Comparison of ENCODE assay signal across 8 cellular contexts in genomic region chrX:110412971-110413726, GRCh38. TPM values are rescaled to one million over a fixed set of nuclear protein-coding genes. Genes with fewer than 3 reads are reported as not detected.
DNase-seq lines count a peak whose midpoint lies in the region; ATAC-seq and TF ChIP-seq lines count a peak whose summit lies in the region.

No MANE protein-coding gene starts in this region.

- H3K36me3 ChIP-seq in Caco-2 (ENCODE audit: control insufficient read depth, insufficient read depth, low read length) (no peaks in the 10 kb centered on the region), IMR-90 (ENCODE audit: control insufficient read depth, insufficient read depth, low read length) (no peaks in the 10 kb centered on the region), PC-9 (ENCODE audit: low read depth) (no peaks in the 10 kb centered on the region), neuronal stem cell (replicated peaks in 1 of 2; ENCODE audit: control insufficient read depth in 2 of 2, insufficient read depth in 2 of 2, low read length in 2 of 2) (no peaks in the 10 kb centered on the region)

- H3K36me3 Mint-ChIP-seq in Caco-2 (ENCODE audit: insufficient read depth, unreplicated experiment): peaks cover 5% of the 10 kb centered on the region
- no peaks in the 10 kb centered on the region for H3K36me3 Mint-ChIP-seq in activated T-cell treated with anti-CD3 and anti-CD28 coated beads, Interleukin-2, amount 50 U/mL, for 72 hours (ENCODE audit: insufficient read depth in 2 of 2)

- H3K14ac ChIP-seq in IMR-90 (replicated peaks; ENCODE audit: low read depth, low read length) (no peak overlapping the region), neuronal stem cell (ENCODE audit: low read length) (no peak overlapping the region)

- TF ChIP-seq CTCF in Caco-2 (IDR thresholded peaks at IDR 0.05; ENCODE audit: insufficient read depth in 1 of 2, low read depth in 1 of 2, low read length in 1 of 2, severe bottlenecking in 1 of 2, unreplicated experiment in 1 of 2) (peak; percentile 69 to 81), IMR-90 (conservative IDR thresholded peaks at IDR 0.05; ENCODE audit: low read depth, low read length) (peak; percentile 80), PC-9 (conservative IDR thresholded peaks at IDR 0.05) (peak; percentile 94), fibroblast of the aortic adventitia (IDR thresholded peaks at IDR 0.05; ENCODE audit: insufficient read depth, low read length) (peak; percentile 88)

- H3K9ac ChIP-seq in IMR-90 (ENCODE audit: low read depth, low read length) (no peak overlapping the region), neuronal stem cell (ENCODE audit: low read depth, low read length, poor library complexity) (no peak overlapping the region)

- H3K27me3 Mint-ChIP-seq in Caco-2 (ENCODE audit: insufficient read depth, unreplicated experiment): no peaks in the 10 kb centered on the region
- H3K27me3 Mint-ChIP-seq in activated T-cell treated with anti-CD3 and anti-CD28 coated beads, Interleukin-2, amount 50 U/mL, for 72 hours (ENCODE audit: low read depth): peaks cover 72% of the 10 kb centered on the region

- H3K27me3 ChIP-seq in Caco-2 (replicated peaks; ENCODE audit: control insufficient read depth, insufficient read depth, low read length) (no peaks in the 10 kb centered on the region), IMR-90 (ENCODE audit: control insufficient read depth, insufficient read depth, low read length) (peaks cover 4% of the 10 kb centered on the region; the same call in 1 of the 2 replicates), PC-9 (ENCODE audit: insufficient read depth, low read depth) (no peaks in the 10 kb centered on the region), neuronal stem cell (ENCODE audit: control insufficient read depth in 3 of 3, insufficient read depth in 3 of 3, low read depth in 1 of 3, low read length in 3 of 3) (peaks cover 0 to 20% (median 0%) of the 10 kb centered on the region in 3 experiments)

- H4K20me1 ChIP-seq in IMR-90 (ENCODE audit: insufficient read depth, low read length): no peaks in the 10 kb centered on the region
- H4K20me1 ChIP-seq in PC-9 (ENCODE audit: insufficient read depth): no peaks in the 10 kb centered on the region

- no peak overlapping the region for H3K27ac ChIP-seq in IMR-90 (ENCODE audit: insufficient read depth, low read length)
- H3K27ac ChIP-seq in PC-9: no peak overlapping the region
- H3K27ac ChIP-seq in neuronal stem cell (replicated peaks; ENCODE audit: low read length): no peak overlapping the region
- H3K27ac ChIP-seq in substantia nigra (ENCODE audit: low read depth, low read length, poor library complexity, severe bottlenecking): no peak overlapping the region

- no peak overlapping the region for H3K18ac ChIP-seq in IMR-90 (ENCODE audit: low read depth, low read length)
- no peak overlapping the region for H3K18ac ChIP-seq in neuronal stem cell (ENCODE audit: low read length)

- H2BK120ac ChIP-seq in IMR-90 (ENCODE audit: low read depth, low read length) (0 out of 2 replicates have a peak overlapping the region, but pooled peaks have one; percentile 35), neuronal stem cell (ENCODE audit: low read depth, low read length) (no peak overlapping the region)

- no peaks in the 10 kb centered on the region for H3K9me3 Mint-ChIP-seq in Caco-2 (ENCODE audit: unreplicated experiment)
- no peaks in the 10 kb centered on the region for H3K9me3 Mint-ChIP-seq in activated T-cell treated with anti-CD3 and anti-CD28 coated beads, Interleukin-2, amount 50 U/mL, for 72 hours

- H3K4ac ChIP-seq in IMR-90 (ENCODE audit: low read depth, low read length) (no peak overlapping the region), neuronal stem cell (ENCODE audit: low read length) (no peak overlapping the region)

- BruUV-seq in Caco-2 (replicated peaks; lab: Mats Ljungman, UMichigan) (no TSS peak), IMR-90 (replicated peaks; lab: Mats Ljungman, UMichigan) (no TSS peak), PC-9 (replicated peaks; lab: Mats Ljungman, UMichigan) (no TSS peak)

- H3F3A ChIP-seq in PC-9 (ENCODE audit: insufficient read depth, low read depth): peaks cover 9% of the 10 kb centered on the region

- H3K56ac ChIP-seq in IMR-90 (ENCODE audit: extremely low read depth, insufficient read depth, low read length): no peak overlapping the region

- H2AFZ ChIP-seq in IMR-90 (replicated peaks; ENCODE audit: low read length, poor library complexity) (peak overlapping the region; percentile 87), PC-9 (no peak overlapping the region), neuronal stem cell (ENCODE audit: low read length) (peak overlapping the region; percentile 65)

- no peaks in the 10 kb centered on the region for H3K4me1 ChIP-seq in Caco-2
- peaks cover 16% of the 10 kb centered on the region for H3K4me1 ChIP-seq in IMR-90 (ENCODE audit: control insufficient read depth, insufficient read depth, low read length)
- peaks cover 20% of the 10 kb centered on the region for H3K4me1 ChIP-seq in PC-9 (replicated peaks; ENCODE audit: insufficient read depth)
- H3K4me1 ChIP-seq in neuronal stem cell (ENCODE audit: control insufficient read depth in 2 of 2, insufficient read depth in 1 of 2, low read depth in 1 of 2, low read length in 2 of 2): peaks cover 0 to 9% of the 10 kb centered on the region in 2 donors

- peaks cover 10% of the 10 kb centered on the region; the same call in 1 of the 2 replicates for H3K9me1 ChIP-seq in IMR-90 (ENCODE audit: insufficient read depth, low read length)

- dilution Hi-C loops in IMR-90 (cut with HindIII; ENCODE audit: low sequenced_read_pairs, unreplicated experiment): no loop called here

- H4K5ac ChIP-seq in IMR-90 (ENCODE audit: low read depth, low read length): no peak overlapping the region

- POLR2A ChIA-PET in Caco-2 (lab: Charles Lee) (no interaction called here), IMR-90 (lab: Charles Lee; ENCODE audit: unreplicated experiment) (no interaction called here), PC-9 (lab: Charles Lee; ENCODE audit: unreplicated experiment) (no interaction called here)

- peak; percentile 82 for TF ChIP-seq RAD21 in IMR-90 (IDR thresholded peaks at IDR 0.05; ENCODE audit: low read length)

- H3K4me3 ChIP-seq in Caco-2 (ENCODE audit: low read depth, low read length) (no peak overlapping the region), IMR-90 (ENCODE audit: insufficient read depth, low read depth, low read length) (no peak overlapping the region), PC-9 (no peak overlapping the region), fibroblast of the aortic adventitia (ENCODE audit: low read depth, low read length) (no peak overlapping the region), neuronal stem cell (ENCODE audit: low read length in 2 of 2) (no peak overlapping the region)

- H3K23ac ChIP-seq in IMR-90 (ENCODE audit: low read depth, low read length) (no peak overlapping the region), neuronal stem cell (ENCODE audit: low read depth, low read length, poor library complexity) (no peak overlapping the region)

- H2AK5ac ChIP-seq in IMR-90 (ENCODE audit: low read depth, low read length): peak overlapping the region; percentile 50; the same call in 1 of the 2 replicates
- no peak overlapping the region for H2AK5ac ChIP-seq in neuronal stem cell (ENCODE audit: low read depth, low read length)

- H2BK20ac ChIP-seq in IMR-90 (ENCODE audit: low read depth, low read length): no peak overlapping the region

- in situ Hi-C loops in IMR-90 (cut with MboI; ENCODE audit: low sequenced_read_pairs): loop anchor here (5.0 to 25.0 kb wide), 3 partner anchors 256 to 701 kb away; no protein-coding TSS in a partner anchor

- TF ChIP-seq POLR2A in IMR-90 (IDR thresholded peaks at IDR 0.05; ENCODE audit: low read depth, low read length): no peak

- no peak overlapping the region for H4K91ac ChIP-seq in IMR-90 (ENCODE audit: insufficient read depth, low read depth, low read length)
- no peak overlapping the region for H4K91ac ChIP-seq in neuronal stem cell (ENCODE audit: low read depth, low read length, poor library complexity)

- H3K9me3 ChIP-seq in Caco-2 (no peaks in the 10 kb centered on the region), IMR-90 (ENCODE audit: control insufficient read depth, insufficient read depth, low read length) (no peaks in the 10 kb centered on the region), PC-9 (ENCODE audit: insufficient read depth, low read depth) (no peaks in the 10 kb centered on the region), neuronal stem cell (replicated peaks in 1 of 2; ENCODE audit: control insufficient read depth in 2 of 2, insufficient read depth in 1 of 2, low read depth in 1 of 2, low read length in 2 of 2) (no peaks in the 10 kb centered on the region)

- no peak overlapping the region for H3K4me3 Mint-ChIP-seq in Caco-2 (ENCODE audit: unreplicated experiment)
- H3K4me3 Mint-ChIP-seq in activated T-cell treated with anti-CD3 and anti-CD28 coated beads, Interleukin-2, amount 50 U/mL, for 72 hours: no peak overlapping the region

- no peak overlapping the region for H2BK12ac ChIP-seq in neuronal stem cell (ENCODE audit: low read length)

- DNase-seq in Caco-2 (peak; percentile 53 to 66), IMR-90 (peak; percentile 65), PC-9 (peak; percentile 58 to 71), fibroblast of the aortic adventitia (ENCODE audit: low read depth) (peak; percentile 72), neuronal stem cell (ENCODE audit: low spot score) (peak; percentile 70), substantia nigra (lab: John Stamatoyannopoulos, UW) (peak in 37 of 49 donors; percentile 0 to 64 (median 26))
- DNase-seq in activated T-cell treated with anti-CD3 and anti-CD28 coated beads, Interleukin-2, amount 50 U/mL, for 72 hours: peak; percentile 69 to 70

- H4K8ac ChIP-seq in IMR-90 (ENCODE audit: low read depth in 2 of 2, low read length in 2 of 2): peak overlapping the region in 1 of 2 experiments; percentile 55; a peak in 2 of 4 replicates
- no peak overlapping the region for H4K8ac ChIP-seq in neuronal stem cell (ENCODE audit: low read depth, low read length)

- ATAC-seq in GM21360 (IDR thresholded peaks at IDR 0.05; ENCODE audit: unreplicated experiment): peak; percentile 67
- peak; percentile 77 for ATAC-seq in IMR-90 (ENCODE audit: low read depth)
- ATAC-seq in activated T-cell treated with anti-CD3 and anti-CD28 coated beads, Interleukin-2, amount 50 U/mL, for 72 hours (replicated peaks in 1 of 2): peak; percentile 91 to 92

- 19% methylated on average over 6 of the region's 18 CpGs; no CpG with 5 or more reads in 1 of the 2 experiments for WGBS in IMR-90 (ENCODE audit: extremely low coverage in 2 of 2, insufficient read length in 1 of 2), 2 experiments
- no CpG with 5 or more reads among the region's 18 CpGs for WGBS in neuronal stem cell (ENCODE audit: extremely low coverage in 2 of 2, insufficient read length in 2 of 2, insufficient replicate concordance in 1 of 2), 2 donors

- H2BK15ac ChIP-seq in IMR-90 (ENCODE audit: low read depth, low read length) (no peak overlapping the region), neuronal stem cell (ENCODE audit: low read length) (no peak overlapping the region)

- CTCF ChIA-PET in Caco-2 (lab: Charles Lee) (interaction anchor here (0.6 to 1.0 kb wide), 3 partner anchors 95 to 254 kb away, joined by 3 read pairs; no protein-coding TSS in a partner anchor), IMR-90 (lab: Yijun Ruan, JAX) (interaction anchor here (0.7 to 2.7 kb wide), 3 partner anchors 250 to 261 kb away, joined by 3 to 9 read pairs (median 4); no protein-coding TSS in a partner anchor), PC-9 (lab: Charles Lee) (interaction anchor here (0.6 to 3.1 kb wide), 8 partner anchors 252 to 679 kb away, joined by 3 to 12 read pairs (median 4); no protein-coding TSS in a partner anchor)

- no peaks in the 10 kb centered on the region for H3K79me1 ChIP-seq in IMR-90 (ENCODE audit: low read depth in 1 of 2, low read length in 2 of 2)
- no peaks in the 10 kb centered on the region for H3K79me1 ChIP-seq in neuronal stem cell (ENCODE audit: low read depth, low read length)

- H3K4me2 ChIP-seq in IMR-90 (ENCODE audit: low read depth, low read length): peak overlapping the region; percentile 32; the same call in 1 of the 2 replicates
- 0 out of 2 replicates have a peak overlapping the region, but pooled peaks have one; percentile 29 for H3K4me2 ChIP-seq in PC-9
- H3K4me2 ChIP-seq in neuronal stem cell (ENCODE audit: insufficient read depth, low read length, poor library complexity, severe bottlenecking): peak overlapping the region; percentile 40

- intact Hi-C loops in Caco-2 (cut with micrococcal nuclease; ENCODE audit: unreplicated experiment): loop anchor here (1.0 to 10.0 kb wide), 2 partner anchors 253 to 498 kb away; no protein-coding TSS in a partner anchor
- intact Hi-C loops in IMR-90 (cut with micrococcal nuclease): loop anchor here (1.0 to 10.0 kb wide), 5 partner anchors 253 to 928 kb away; partner anchors contain the start of genes GUCY2F and TMEM164
- intact Hi-C loops in PC-9 (cut with micrococcal nuclease; ENCODE audit: unreplicated experiment): loop anchor here (1.0 to 5.0 kb wide), 4 partner anchors 253 to 926 kb away; partner anchors contain the start of gene ACSL4

- no peaks in the 10 kb centered on the region for H3K4me1 Mint-ChIP-seq in Caco-2 (ENCODE audit: low read depth, unreplicated experiment)
- H3K4me1 Mint-ChIP-seq in activated T-cell treated with anti-CD3 and anti-CD28 coated beads, Interleukin-2, amount 50 U/mL, for 72 hours (ENCODE audit: low read depth): peaks cover 10% of the 10 kb centered on the region

- peak overlapping the region; percentile 67 for H2AK9ac ChIP-seq in IMR-90 (replicated peaks; ENCODE audit: low read depth, low read length, poor library complexity)

- H3K27ac Mint-ChIP-seq in Caco-2 (ENCODE audit: unreplicated experiment): no peak overlapping the region
- H3K27ac Mint-ChIP-seq in activated T-cell treated with anti-CD3 and anti-CD28 coated beads, Interleukin-2, amount 50 U/mL, for 72 hours: no peak overlapping the region

- no peaks in the 10 kb centered on the region for H3K9me2 ChIP-seq in PC-9 (ENCODE audit: insufficient read depth)

- H3K79me2 ChIP-seq in PC-9 (ENCODE audit: low read depth): no peaks in the 10 kb centered on the region

- no peak overlapping the region for H2BK5ac ChIP-seq in IMR-90 (ENCODE audit: low read depth, low read length, poor library complexity, severe bottlenecking)
- no peak overlapping the region for H2BK5ac ChIP-seq in neuronal stem cell (ENCODE audit: low read length)

RNA-seq across cellular contexts. Expression of gene RTL9, which starts 54.5 kb away (rescaled TPM):
- total RNA-seq in Caco-2 (2022) (0.09 and 0.26 TPM in 2 replicates), IMR-90 (2012; rRNA removed) (0.56 and 0.90 TPM in 2 replicates), PC-9 (2021) (0.79 TPM in 1 of 2 replicates, not detected in the other), fibroblast of the aortic adventitia (ENCODE audit: low replicate concordance) (1.5 TPM in 1 of 2 replicates, not detected in the other)
- polyA plus RNA-seq in IMR-90 (2012; rRNA removed): 0.26 and 0.30 TPM in 2 replicates
- 0.13 and 0.15 TPM in 2 replicates for polyA plus RNA-seq in IMR-90 (2012; cell fraction: cytosol; rRNA removed)
- 0.29 and 0.42 TPM in 2 replicates for polyA plus RNA-seq in IMR-90 (2012; cell fraction: nucleus; rRNA removed; ENCODE audit: low replicate concordance)
- total RNA-seq in activated T-cell treated with anti-CD3 and anti-CD28 coated beads, Interleukin-2, amount 50 U/mL, for 72 hours: under 1 TPM; 0.07 to 0.14 TPM
- 0.15 TPM for polyA plus RNA-seq in neuronal stem cell (2013, experiment 1 of 2)
- 0.10 TPM for polyA plus RNA-seq in neuronal stem cell (2013, experiment 2 of 2)
